In genomic region chr2:218671077-218671653, GRCh38 we compare ENCODE assay signal across 1 cellular context.
TF ChIP-seq lines count a peak whose summit lies in the region.

No MANE protein-coding gene starts in this region.

TF ChIP-seq in GM12878, 131 proteins besides CTCF, POLR2A, EP300 and RAD21:
- TF ChIP-seq, protein P1, sequence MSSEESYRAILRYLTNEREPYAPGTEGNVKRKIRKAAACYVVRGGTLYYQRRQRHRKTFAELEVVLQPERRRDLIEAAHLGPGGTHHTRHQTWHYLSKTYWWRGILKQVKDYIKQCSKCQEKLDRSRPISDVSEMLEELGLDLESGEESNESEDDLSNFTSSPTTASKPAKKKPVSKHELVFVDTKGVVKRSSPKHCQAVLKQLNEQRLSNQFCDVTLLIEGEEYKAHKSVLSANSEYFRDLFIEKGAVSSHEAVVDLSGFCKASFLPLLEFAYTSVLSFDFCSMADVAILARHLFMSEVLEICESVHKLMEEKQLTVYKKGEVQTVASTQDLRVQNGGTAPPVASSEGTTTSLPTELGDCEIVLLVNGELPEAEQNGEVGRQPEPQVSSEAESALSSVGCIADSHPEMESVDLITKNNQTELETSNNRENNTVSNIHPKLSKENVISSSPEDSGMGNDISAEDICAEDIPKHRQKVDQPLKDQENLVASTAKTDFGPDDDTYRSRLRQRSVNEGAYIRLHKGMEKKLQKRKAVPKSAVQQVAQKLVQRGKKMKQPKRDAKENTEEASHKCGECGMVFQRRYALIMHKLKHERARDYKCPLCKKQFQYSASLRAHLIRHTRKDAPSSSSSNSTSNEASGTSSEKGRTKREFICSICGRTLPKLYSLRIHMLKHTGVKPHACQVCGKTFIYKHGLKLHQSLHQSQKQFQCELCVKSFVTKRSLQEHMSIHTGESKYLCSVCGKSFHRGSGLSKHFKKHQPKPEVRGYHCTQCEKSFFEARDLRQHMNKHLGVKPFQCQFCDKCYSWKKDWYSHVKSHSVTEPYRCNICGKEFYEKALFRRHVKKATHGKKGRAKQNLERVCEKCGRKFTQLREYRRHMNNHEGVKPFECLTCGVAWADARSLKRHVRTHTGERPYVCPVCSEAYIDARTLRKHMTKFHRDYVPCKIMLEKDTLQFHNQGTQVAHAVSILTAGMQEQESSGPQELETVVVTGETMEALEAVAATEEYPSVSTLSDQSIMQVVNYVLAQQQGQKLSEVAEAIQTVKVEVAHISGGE (CRISPR knock-in tag; IDR thresholded peaks at IDR 0.05) = no peak
- no peak for TF ChIP-seq RFX5 (IDR thresholded peaks at IDR 0.05; ENCODE audit: low read depth, low read length)
- TF ChIP-seq, protein P2, sequence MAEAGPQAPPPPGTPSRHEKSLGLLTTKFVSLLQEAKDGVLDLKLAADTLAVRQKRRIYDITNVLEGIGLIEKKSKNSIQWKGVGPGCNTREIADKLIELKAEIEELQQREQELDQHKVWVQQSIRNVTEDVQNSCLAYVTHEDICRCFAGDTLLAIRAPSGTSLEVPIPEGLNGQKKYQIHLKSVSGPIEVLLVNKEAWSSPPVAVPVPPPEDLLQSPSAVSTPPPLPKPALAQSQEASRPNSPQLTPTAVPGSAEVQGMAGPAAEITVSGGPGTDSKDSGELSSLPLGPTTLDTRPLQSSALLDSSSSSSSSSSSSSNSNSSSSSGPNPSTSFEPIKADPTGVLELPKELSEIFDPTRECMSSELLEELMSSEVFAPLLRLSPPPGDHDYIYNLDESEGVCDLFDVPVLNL (IDR thresholded peaks at IDR 0.05; ENCODE audit: low read depth, low read length) = no peak
- TF ChIP-seq TCF7 (IDR thresholded peaks at IDR 0.05; ENCODE audit: borderline replicate concordance) = no peak
- TF ChIP-seq MYB (IDR thresholded peaks at IDR 0.05; ENCODE audit: borderline replicate concordance, low read depth, low read length) = no peak
- no peak for TF ChIP-seq NFIC (IDR thresholded peaks at IDR 0.05; ENCODE audit: low read depth, low read length)
- no peak for TF ChIP-seq PAX8 (IDR thresholded peaks at IDR 0.05)
- TF ChIP-seq GABPA (IDR thresholded peaks at IDR 0.05; ENCODE audit: low read depth) = no peak
- TF ChIP-seq GATAD2B (conservative IDR thresholded peaks at IDR 0.05; ENCODE audit: low read depth) = no peak
- TF ChIP-seq CBFB (IDR thresholded peaks at IDR 0.05; ENCODE audit: low read depth) = no peak
- no peak for TF ChIP-seq ELK1 (IDR thresholded peaks at IDR 0.05; ENCODE audit: low read depth, low read length)
- TF ChIP-seq E2F8 (IDR thresholded peaks at IDR 0.05; ENCODE audit: low read depth, partially characterized antibody) = no peak
- TF ChIP-seq NRF1 (conservative IDR thresholded peaks at IDR 0.05; ENCODE audit: low read depth, low read length) = no peak
- TF ChIP-seq POU2F2 (IDR thresholded peaks at IDR 0.05; ENCODE audit: borderline replicate concordance, low read depth, low read length) = no peak
- TF ChIP-seq FOS (IDR thresholded peaks at IDR 0.05; ENCODE audit: borderline replicate concordance, extremely low read depth, insufficient read length) = no peak
- TF ChIP-seq ZNF274 (IDR thresholded peaks at IDR 0.05; ENCODE audit: insufficient read depth, insufficient read length) = no peak
